ENCODE assay signal across 15 cellular contexts in the genomic region with DNA sequence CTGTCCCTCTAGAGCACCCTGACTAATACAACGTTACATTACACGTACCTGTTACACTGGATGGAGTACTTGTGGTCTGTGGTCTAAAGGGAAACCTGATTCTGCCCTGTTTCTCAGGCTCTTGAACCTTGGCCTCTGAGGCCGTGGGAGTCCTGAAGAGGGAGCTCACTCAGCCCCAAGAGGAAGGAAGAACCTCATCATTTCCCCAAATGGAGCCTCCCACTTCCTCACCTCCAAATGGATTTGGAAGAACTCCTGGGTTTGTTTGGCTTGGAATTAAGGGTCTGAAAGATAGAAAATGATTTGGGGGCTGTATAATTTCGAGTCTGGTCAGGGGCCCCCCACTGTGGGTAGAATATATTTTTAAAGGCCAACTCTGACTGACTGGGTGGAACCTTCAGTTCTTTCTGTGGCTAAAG.
DNase-seq lines count a peak whose midpoint lies in the region; ATAC-seq lines count a peak whose summit lies in the region.
"Had no signal": no experiment of that assay in that cellular context is flagged by ENCODE, and none has a peak within 500 bp of the region (broad histone marks: within the 10 kb centered on the region; RNA-seq: fewer than 3 reads in every experiment).

No MANE protein-coding gene starts in this region.

- no peaks in the 10 kb centered on the region for H3K27me3 ChIP-seq in right cardiac atrium (ENCODE audit: control insufficient read depth, insufficient read depth)
- H3K27me3 ChIP-seq: transverse colon had no signal

- ATAC-seq in right cardiac atrium (peak in 1 of 2 donors; percentile 13), GM21825 (IDR thresholded peaks at IDR 0.05; ENCODE audit: unreplicated experiment) (peak; percentile 48), HG03439 (IDR thresholded peaks at IDR 0.05; ENCODE audit: unreplicated experiment) (peak; percentile 65), esophagus mucosa (no peak)
- ATAC-seq in activated T-cell treated with anti-CD3 and anti-CD28 coated beads, Interleukin-2, amount 50 U/mL, for 72 hours (replicated peaks in 1 of 2): no peak
- ATAC-seq: activated CD4-positive, alpha-beta T cell treated with anti-CD3 and anti-CD28 coated beads for 36 hours had no signal

- peak overlapping the region; percentile 24 for H3K27ac ChIP-seq in right cardiac atrium (ENCODE audit: low read length)
- H3K27ac ChIP-seq: parathyroid adenoma, transverse colon had no signal

- DNase-seq in right cardiac atrium (no peak), cardiac septum (ENCODE audit: low spot score) (no peak), foreskin melanocyte (no peak), HCEC 1CT (no peak)
- DNase-seq in activated T-cell treated with anti-CD3 and anti-CD28 coated beads, Interleukin-2, amount 50 U/mL, for 72 hours: no peak
- DNase-seq: activated CD4-positive, alpha-beta T cell treated with anti-CD3 and anti-CD28 coated beads for 36 hours; activated T-cell treated with anti-CD3 and anti-CD28 coated beads, Interleukin-2, amount 50 U/mL, for 48 hours; aorta; NCI-H1092 treated with DMSO at 0.1 percent for 48 hours; NCI-H446 treated with DMSO at 0.1 percent for 48 hours; transverse colon had no signal

- no peaks in the 10 kb centered on the region for H3K27me3 Mint-ChIP-seq in activated T-cell treated with anti-CD3 and anti-CD28 coated beads, Interleukin-2, amount 50 U/mL, for 72 hours (ENCODE audit: low read depth)
- H3K27me3 Mint-ChIP-seq: activated CD4-positive, alpha-beta T cell treated with anti-CD3 and anti-CD28 coated beads for 36 hours had no signal

- no peak overlapping the region for H3K4me3 Mint-ChIP-seq in activated T-cell treated with anti-CD3 and anti-CD28 coated beads, Interleukin-2, amount 50 U/mL, for 72 hours
- H3K4me3 Mint-ChIP-seq: activated CD4-positive, alpha-beta T cell treated with anti-CD3 and anti-CD28 coated beads for 36 hours had no signal

- no peaks in the 10 kb centered on the region for H3K9me3 Mint-ChIP-seq in activated T-cell treated with anti-CD3 and anti-CD28 coated beads, Interleukin-2, amount 50 U/mL, for 72 hours

- 75% methylated on average over 4 of the region's 4 CpGs for WGBS in right cardiac atrium

- no peaks in the 10 kb centered on the region for H3K4me1 ChIP-seq in right cardiac atrium (ENCODE audit: control insufficient read depth, insufficient read depth, low read length)

- peaks cover 16% of the 10 kb centered on the region for H3K4me1 Mint-ChIP-seq in activated T-cell treated with anti-CD3 and anti-CD28 coated beads, Interleukin-2, amount 50 U/mL, for 72 hours (ENCODE audit: low read depth)

- H3K9me3 ChIP-seq in right cardiac atrium (ENCODE audit: control insufficient read depth, low read length): no peaks in the 10 kb centered on the region
- H3K9me3 ChIP-seq: transverse colon had no signal

- no peaks in the 10 kb centered on the region for H3K36me3 Mint-ChIP-seq in activated T-cell treated with anti-CD3 and anti-CD28 coated beads, Interleukin-2, amount 50 U/mL, for 72 hours (ENCODE audit: insufficient read depth in 2 of 2)

- intact Hi-C loops in right cardiac atrium (cut with DNase I): no loop called here
- intact Hi-C loops in cardiac septum (cut with DNase I): no loop called here

- no peak overlapping the region for H3K4me3 ChIP-seq in right cardiac atrium (ENCODE audit: low read length)
- H3K4me3 ChIP-seq: transverse colon had no signal

- H3K27ac Mint-ChIP-seq in activated T-cell treated with anti-CD3 and anti-CD28 coated beads, Interleukin-2, amount 50 U/mL, for 72 hours: no peak overlapping the region
- H3K27ac Mint-ChIP-seq: activated CD4-positive, alpha-beta T cell treated with anti-CD3 and anti-CD28 coated beads for 36 hours had no signal

Comparison
In these comparisons a context has a peak if more than half of its experiments do, and no peak if none do; other contexts are left out.
1. ATAC-seq: peak in GM21825 (single experiment) and HG03439 (single experiment); none in activated T-cell treated with anti-CD3 and anti-CD28 coated beads, Interleukin-2, amount 50 U/mL, for 72 hours (0 of 2) and esophagus mucosa (single experiment).